In genomic region chr18:44681039-44681595, GRCh38 we compare ENCODE assay signal across 8 cellular contexts. TPM values are rescaled to one million over a fixed set of nuclear protein-coding genes. Genes with fewer than 3 reads are reported as not detected.
DNase-seq lines count a peak whose midpoint lies in the region; ATAC-seq and TF ChIP-seq lines count a peak whose summit lies in the region.

No MANE protein-coding gene starts in this region.

- peak overlapping the region; percentile 66 for H3K27ac ChIP-seq in skeletal muscle tissue (ENCODE audit: low read depth, low read length)

- H3K4me3 ChIP-seq in skeletal muscle tissue (ENCODE audit: low read length in 3 of 3): peak overlapping the region; percentile 67 to 88 (median 80)

- DNase-seq in NCI-H526 treated with DMSO at 0.1 percent for 48 hours (lab: John Stamatoyannopoulos, UW): peak; percentile 42
- DNase-seq in NCI-H526 (lab: John Stamatoyannopoulos, UW): no peak
- peak; percentile 24 for DNase-seq in germinal center (ENCODE audit: low spot score)
- DNase-seq in NOMO-1 (lab: John Stamatoyannopoulos, UW; ENCODE audit: unreplicated experiment in 2 of 2): no peak
- no peak for DNase-seq in NOMO-1 treated with dmso at 0.1 percent for 144 hours (lab: John Stamatoyannopoulos, UW; ENCODE audit: unreplicated experiment)
- DNase-seq in COLO829 (ENCODE audit: low spot score): no peak

- no peaks in the 10 kb centered on the region for H3K36me3 ChIP-seq in skeletal muscle tissue (ENCODE audit: control insufficient read depth in 3 of 3, insufficient read depth in 3 of 3, low read length in 3 of 3)

- peak overlapping the region; percentile 73 to 90 (median 77) for H3K9ac ChIP-seq in skeletal muscle tissue (ENCODE audit: low read depth in 1 of 3, low read length in 3 of 3)

- no peaks in the 10 kb centered on the region for H3K9me3 ChIP-seq in skeletal muscle tissue (ENCODE audit: control insufficient read depth in 3 of 3, low read length in 3 of 3)

- H3K27me3 ChIP-seq in skeletal muscle tissue (ENCODE audit: control insufficient read depth in 3 of 3, insufficient read depth in 3 of 3, low read length in 3 of 3): no peaks in the 10 kb centered on the region

- peak; percentile 9 for ATAC-seq in SK-N-SH treated with all-trans-retinoic acid at 6 μM for 48 hours

- H3K4me1 ChIP-seq in skeletal muscle tissue (ENCODE audit: control insufficient read depth in 3 of 3, insufficient read depth in 3 of 3, low read length in 3 of 3): peaks cover 42 to 43% (median 43%) of the 10 kb centered on the region in 3 donors

TF ChIP-seq in SK-N-SH treated with all-trans-retinoic acid at 6 μM for 48 hours, 23 proteins besides CTCF, POLR2A, EP300 and RAD21:
- no peak for TF ChIP-seq ISL1 (CRISPR knock-in tag; IDR thresholded peaks at IDR 0.05)
- TF ChIP-seq ZC3H10 (CRISPR knock-in tag; IDR thresholded peaks at IDR 0.05): no peak
- TF ChIP-seq BACH2 (CRISPR knock-in tag; IDR thresholded peaks at IDR 0.05; ENCODE audit: borderline replicate concordance): no peak
- no peak for TF ChIP-seq ZFP3 (CRISPR knock-in tag; IDR thresholded peaks at IDR 0.05)
- no peak for TF ChIP-seq OSR1 (CRISPR knock-in tag; IDR thresholded peaks at IDR 0.05)
- no peak for TF ChIP-seq ZFP30 (CRISPR knock-in tag; IDR thresholded peaks at IDR 0.05)
- TF ChIP-seq ZNF8 (CRISPR knock-in tag; IDR thresholded peaks at IDR 0.05): no peak
- TF ChIP-seq ZNF70 (CRISPR knock-in tag; IDR thresholded peaks at IDR 0.05): no peak
- TF ChIP-seq GLIS3 (CRISPR knock-in tag; IDR thresholded peaks at IDR 0.05): no peak
- TF ChIP-seq PPARA (CRISPR knock-in tag; IDR thresholded peaks at IDR 0.05; ENCODE audit: borderline replicate concordance): no peak
- TF ChIP-seq RARB (CRISPR knock-in tag; IDR thresholded peaks at IDR 0.05): no peak
- TF ChIP-seq, protein P1, sequence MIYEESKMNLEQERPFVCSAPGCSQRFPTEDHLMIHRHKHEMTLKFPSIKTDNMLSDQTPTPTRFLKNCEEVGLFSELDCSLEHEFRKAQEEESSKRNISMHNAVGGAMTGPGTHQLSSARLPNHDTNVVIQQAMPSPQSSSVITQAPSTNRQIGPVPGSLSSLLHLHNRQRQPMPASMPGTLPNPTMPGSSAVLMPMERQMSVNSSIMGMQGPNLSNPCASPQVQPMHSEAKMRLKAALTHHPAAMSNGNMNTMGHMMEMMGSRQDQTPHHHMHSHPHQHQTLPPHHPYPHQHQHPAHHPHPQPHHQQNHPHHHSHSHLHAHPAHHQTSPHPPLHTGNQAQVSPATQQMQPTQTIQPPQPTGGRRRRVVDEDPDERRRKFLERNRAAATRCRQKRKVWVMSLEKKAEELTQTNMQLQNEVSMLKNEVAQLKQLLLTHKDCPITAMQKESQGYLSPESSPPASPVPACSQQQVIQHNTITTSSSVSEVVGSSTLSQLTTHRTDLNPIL (CRISPR knock-in tag; IDR thresholded peaks at IDR 0.05; ENCODE audit: low read depth): no peak
- TF ChIP-seq TOX (CRISPR knock-in tag; IDR thresholded peaks at IDR 0.05; ENCODE audit: borderline replicate concordance): no peak
- TF ChIP-seq TSHZ2 (CRISPR knock-in tag; IDR thresholded peaks at IDR 0.05): no peak
- TF ChIP-seq CSDC2 (CRISPR knock-in tag; IDR thresholded peaks at IDR 0.05): no peak
- no peak for TF ChIP-seq ESRRG (CRISPR knock-in tag; IDR thresholded peaks at IDR 0.05)
- no peak for TF ChIP-seq SNAI2 (CRISPR knock-in tag; IDR thresholded peaks at IDR 0.05)
- TF ChIP-seq TCF4 (CRISPR knock-in tag; IDR thresholded peaks at IDR 0.05; ENCODE audit: borderline replicate concordance): no peak
- TF ChIP-seq, protein P2, sequence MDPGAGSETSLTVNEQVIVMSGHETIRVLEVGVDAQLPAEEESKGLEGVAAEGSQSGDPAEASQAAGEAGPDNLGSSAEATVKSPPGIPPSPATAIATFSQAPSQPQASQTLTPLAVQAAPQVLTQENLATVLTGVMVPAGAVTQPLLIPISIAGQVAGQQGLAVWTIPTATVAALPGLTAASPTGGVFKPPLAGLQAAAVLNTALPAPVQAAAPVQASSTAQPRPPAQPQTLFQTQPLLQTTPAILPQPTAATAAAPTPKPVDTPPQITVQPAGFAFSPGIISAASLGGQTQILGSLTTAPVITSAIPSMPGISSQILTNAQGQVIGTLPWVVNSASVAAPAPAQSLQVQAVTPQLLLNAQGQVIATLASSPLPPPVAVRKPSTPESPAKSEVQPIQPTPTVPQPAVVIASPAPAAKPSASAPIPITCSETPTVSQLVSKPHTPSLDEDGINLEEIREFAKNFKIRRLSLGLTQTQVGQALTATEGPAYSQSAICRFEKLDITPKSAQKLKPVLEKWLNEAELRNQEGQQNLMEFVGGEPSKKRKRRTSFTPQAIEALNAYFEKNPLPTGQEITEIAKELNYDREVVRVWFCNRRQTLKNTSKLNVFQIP (CRISPR knock-in tag; IDR thresholded peaks at IDR 0.05; ENCODE audit: borderline replicate concordance, low read depth): no peak
- TF ChIP-seq, protein P3, sequence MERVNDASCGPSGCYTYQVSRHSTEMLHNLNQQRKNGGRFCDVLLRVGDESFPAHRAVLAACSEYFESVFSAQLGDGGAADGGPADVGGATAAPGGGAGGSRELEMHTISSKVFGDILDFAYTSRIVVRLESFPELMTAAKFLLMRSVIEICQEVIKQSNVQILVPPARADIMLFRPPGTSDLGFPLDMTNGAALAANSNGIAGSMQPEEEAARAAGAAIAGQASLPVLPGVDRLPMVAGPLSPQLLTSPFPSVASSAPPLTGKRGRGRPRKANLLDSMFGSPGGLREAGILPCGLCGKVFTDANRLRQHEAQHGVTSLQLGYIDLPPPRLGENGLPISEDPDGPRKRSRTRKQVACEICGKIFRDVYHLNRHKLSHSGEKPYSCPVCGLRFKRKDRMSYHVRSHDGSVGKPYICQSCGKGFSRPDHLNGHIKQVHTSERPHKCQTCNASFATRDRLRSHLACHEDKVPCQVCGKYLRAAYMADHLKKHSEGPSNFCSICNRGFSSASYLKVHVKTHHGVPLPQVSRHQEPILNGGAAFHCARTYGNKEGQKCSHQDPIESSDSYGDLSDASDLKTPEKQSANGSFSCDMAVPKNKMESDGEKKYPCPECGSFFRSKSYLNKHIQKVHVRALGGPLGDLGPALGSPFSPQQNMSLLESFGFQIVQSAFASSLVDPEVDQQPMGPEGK (CRISPR knock-in tag; IDR thresholded peaks at IDR 0.05; ENCODE audit: borderline replicate concordance): no peak
TF ChIP-seq in SK-N-SH treated with all-trans-retinoic acid at 6 μM for 48 hours: peak in this region for 0.

RNA-seq across cellular contexts. Expression of gene SETBP1, which starts 0.4 kb away (rescaled TPM):
- total RNA-seq in skeletal muscle tissue: 13.6 TPM

Comparison
In these comparisons a context has a peak if more than half of its experiments do, and no peak if none do; other contexts are left out.
1. DNase-seq: peak in NCI-H526 treated with DMSO at 0.1 percent for 48 hours (single experiment) and germinal center (single experiment); none in NCI-H526 (0 of 2), NOMO-1 (0 of 2), NOMO-1 treated with dmso at 0.1 percent for 144 hours (single experiment) and COLO829 (single experiment).